21 cellular contexts compared by ENCODE assay signal in the genomic region with DNA sequence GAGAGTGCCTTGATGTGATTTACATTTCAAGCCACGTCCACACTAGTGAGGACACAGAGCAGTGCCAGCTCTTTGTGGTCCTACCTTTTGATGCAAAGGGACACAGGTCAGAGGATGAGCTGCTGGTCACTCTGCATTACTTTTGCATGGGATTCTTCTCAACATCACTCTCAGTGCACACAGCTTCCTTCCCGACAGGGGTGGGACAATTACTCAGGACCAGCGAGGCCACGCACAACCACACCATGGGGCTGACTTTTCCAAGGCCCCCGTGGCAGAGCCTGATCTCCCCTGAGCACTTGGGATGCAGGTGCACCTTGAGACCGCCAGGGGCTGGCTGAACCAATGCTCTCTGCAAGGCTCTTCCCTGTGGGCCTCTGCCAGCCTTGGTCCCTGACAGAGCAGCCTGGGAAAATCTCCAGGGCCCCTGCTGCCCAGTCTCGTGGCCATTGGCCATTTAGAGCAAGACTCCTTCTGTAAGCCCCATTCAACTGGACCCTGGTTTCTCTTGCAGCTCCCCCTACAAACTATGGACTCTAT. TPM values are rescaled to one million over a fixed set of nuclear protein-coding genes. Genes with fewer than 3 reads are reported as not detected.
DNase-seq lines count a peak whose midpoint lies in the region; ATAC-seq, FAIRE-seq and TF ChIP-seq lines count a peak whose summit lies in the region.
"Had no signal": no experiment of that assay in that cellular context is flagged by ENCODE, and none has a peak within 500 bp of the region (broad histone marks: within the 10 kb centered on the region; RNA-seq: fewer than 3 reads in every experiment).

No MANE protein-coding gene starts in this region.

- peak; percentile 37 for DNase-seq in NCI-H82 (lab: John Stamatoyannopoulos, UW)
- DNase-seq in NCI-H82 treated with DMSO at 0.1 percent for 48 hours (lab: John Stamatoyannopoulos, UW; ENCODE audit: unreplicated experiment), result no peak
- peak; percentile 5 for DNase-seq in M059J (ENCODE audit: low read depth)
- DNase-seq in bronchial epithelial cell (ENCODE audit: low read depth), result no peak
- no peak for DNase-seq in tibial nerve (ENCODE audit: low spot score in 2 of 2)
- DNase-seq in NCI-H69 (lab: John Stamatoyannopoulos, UW), result no peak
- DNase-seq: ACHN; activated effector memory CD4-positive, alpha-beta T cell treated with Interleukin-2 at 50 U/mL for 16 hours; NCI-H1694; NCI-H526 treated with DMSO at 0.1 percent for 48 hours; stomach had no signal

- WGBS in tibial nerve, 2 donors, result 74 to 75% methylated on average over 5 to 7 of the region's 7 CpGs

- TF ChIP-seq POLR2A in tibial nerve (IDR thresholded peaks at IDR 0.05), result no peak

- ATAC-seq in GM18858 (IDR thresholded peaks at IDR 0.05; ENCODE audit: unreplicated experiment) (no peak), HG03571 (IDR thresholded peaks at IDR 0.05; ENCODE audit: unreplicated experiment) (no peak)
- ATAC-seq: gastroesophageal sphincter had no signal

- TF ChIP-seq EP300 in tibial nerve (IDR thresholded peaks at IDR 0.05), result no peak

- TF ChIP-seq CTCF in bronchial epithelial cell (IDR thresholded peaks at IDR 0.05; ENCODE audit: insufficient read depth, low read length, severe bottlenecking) (no peak), tibial nerve (IDR thresholded peaks at IDR 0.05) (no peak)

- H3K36me3 ChIP-seq in bronchial epithelial cell (ENCODE audit: control insufficient read depth, insufficient read depth, low read length) (no peaks in the 10 kb centered on the region), tibial nerve (no peaks in the 10 kb centered on the region)
- H3K36me3 ChIP-seq: gastroesophageal sphincter, SJCRH30, stomach had no signal

- H3K27me3 ChIP-seq in bronchial epithelial cell (ENCODE audit: control insufficient read depth, insufficient read depth, low read length), result no peaks in the 10 kb centered on the region
- H3K27me3 ChIP-seq in tibial nerve, result no peaks in the 10 kb centered on the region

- H3K4me3 ChIP-seq in bronchial epithelial cell (ENCODE audit: low read depth, low read length) (no peak overlapping the region), tibial nerve (no peak overlapping the region)
- H3K4me3 ChIP-seq: gastroesophageal sphincter, SJCRH30, smooth muscle cell, stomach had no signal

- FAIRE-seq in bronchial epithelial cell (lab: Jason Lieb, UNC), result peak; percentile 68
- FAIRE-seq: islet of Langerhans, TTC549 had no signal

- H3K9me3 ChIP-seq in tibial nerve, result no peaks in the 10 kb centered on the region
- H3K9me3 ChIP-seq: Caco-2, gastroesophageal sphincter, SJCRH30, stomach had no signal

- no peaks in the 10 kb centered on the region for H3K4me1 ChIP-seq in tibial nerve
- H3K4me1 ChIP-seq: Caco-2, gastroesophageal sphincter, SJCRH30, stomach had no signal

- no peak overlapping the region for H3K27ac ChIP-seq in tibial nerve
- H3K27ac ChIP-seq: gastroesophageal sphincter, SJCRH30, stomach had no signal

RNA-seq across cellular contexts. Expression of a gene that starts 13.2 kb away (rescaled TPM):
- total RNA-seq in M059J (2014; rRNA removed; shearing (Covaris generic)), result not detected in 2 replicates
- total RNA-seq in bronchial epithelial cell (not detected in 2 replicates), tibial nerve (not detected)
- total RNA-seq: Caco-2, gastroesophageal sphincter, mesothelial cell of epicardium, omental fat pad, SJCRH30, smooth muscle cell, stomach had no signal

RNA-seq across cellular contexts. Expression of a gene that starts 14.3 kb away (rescaled TPM):
- not detected in 2 replicates for total RNA-seq in M059J (2014; rRNA removed; shearing (Covaris generic))
- not detected in 2 replicates for total RNA-seq in bronchial epithelial cell
- not detected for total RNA-seq in tibial nerve
- total RNA-seq: Caco-2, gastroesophageal sphincter, mesothelial cell of epicardium, omental fat pad, SJCRH30, smooth muscle cell, stomach had no signal

RNA-seq across cellular contexts. Expression of a gene that starts 30.9 kb away (rescaled TPM):
- total RNA-seq in M059J (2014; rRNA removed; shearing (Covaris generic)), result not detected in 2 replicates
- total RNA-seq in bronchial epithelial cell (not detected in 2 replicates), tibial nerve (not detected)
- total RNA-seq: Caco-2, gastroesophageal sphincter, mesothelial cell of epicardium, omental fat pad, smooth muscle cell, stomach had no signal

RNA-seq across cellular contexts. Expression of a gene that starts 44.4 kb away (rescaled TPM):
- not detected in 2 replicates for total RNA-seq in M059J (2014; rRNA removed; shearing (Covaris generic))
- total RNA-seq in bronchial epithelial cell, result under 0.01 TPM in 1 of 2 replicates, not detected in the other
- not detected for total RNA-seq in tibial nerve
- total RNA-seq: Caco-2, gastroesophageal sphincter, mesothelial cell of epicardium, SJCRH30, stomach had no signal

Comparison
In these comparisons a context has a peak if more than half of its experiments do, and no peak if none do; other contexts are left out.
1. DNase-seq: peak in NCI-H82 (single experiment) and M059J (single experiment); none in NCI-H82 treated with DMSO at 0.1 percent for 48 hours (single experiment), bronchial epithelial cell (single experiment), tibial nerve (0 of 2) and NCI-H69 (single experiment).